In genomic region chr11:27497284-27497866, GRCh38 we compare ENCODE assay signal across 9 cellular contexts. TPM values are rescaled to one million over a fixed set of nuclear protein-coding genes. Genes with fewer than 3 reads are reported as not detected.
DNase-seq lines count a peak whose midpoint lies in the region; ATAC-seq and TF ChIP-seq lines count a peak whose summit lies in the region.
"Had no signal": no experiment of that assay in that cellular context is flagged by ENCODE, and none has a peak within 500 bp of the region (broad histone marks: within the 10 kb centered on the region; RNA-seq: fewer than 3 reads in every experiment).

No MANE protein-coding gene starts in this region.

- peak; percentile 68 for ATAC-seq in HG02840 (IDR thresholded peaks at IDR 0.05; ENCODE audit: low FRiP score, unreplicated experiment)

- H3K4me1 Mint-ChIP-seq in neural crest cell, result peaks cover 14% of the 10 kb centered on the region

- H3K4me3 Mint-ChIP-seq in neural crest cell, result no peak overlapping the region
- H3K4me3 Mint-ChIP-seq: activated naive CD4-positive, alpha-beta T cell treated with anti-CD3 and anti-CD28 coated beads, Interleukin-2, amount 50 U/mL, for 24 hours had no signal

- intact Hi-C loops in cardiac septum (cut with DNase I), result no loop called here

- no peak overlapping the region for H3K27ac Mint-ChIP-seq in neural crest cell (ENCODE audit: unreplicated experiment)
- H3K27ac Mint-ChIP-seq: activated naive CD4-positive, alpha-beta T cell treated with anti-CD3 and anti-CD28 coated beads, Interleukin-2, amount 50 U/mL, for 24 hours had no signal

- no peak overlapping the region for H3K27ac ChIP-seq in cardiac muscle cell

- DNase-seq in cardiac muscle cell (ENCODE audit: low read depth in 1 of 2, low spot score in 1 of 2) (peak; percentile 28 to 50), cardiac septum (ENCODE audit: low spot score) (no peak), NCI-H2171 treated with DMSO at 0.1 percent for 48 hours (lab: John Stamatoyannopoulos, UW) (peak; percentile 55), dermis blood vessel endothelial cell (peak; percentile 50), neural crest cell (ENCODE audit: low read depth, low spot score) (no peak), GF-D8 (lab: John Stamatoyannopoulos, UW) (no peak)
- DNase-seq in NK-92 treated with Interleukin-12 subunit alpha and Interleukin-12 subunit beta, amount 100 ng/mL, for 24 hours (lab: John Stamatoyannopoulos, UW), result no peak

- no peaks in the 10 kb centered on the region for H3K27me3 Mint-ChIP-seq in neural crest cell (ENCODE audit: low read depth)
- H3K27me3 Mint-ChIP-seq: activated naive CD4-positive, alpha-beta T cell treated with anti-CD3 and anti-CD28 coated beads, Interleukin-2, amount 50 U/mL, for 24 hours had no signal

- no peak overlapping the region for H3K4me3 ChIP-seq in cardiac muscle cell

- H3K9me3 ChIP-seq in cardiac muscle cell (ENCODE audit: low read depth), result no peaks in the 10 kb centered on the region

- H3K27me3 ChIP-seq in cardiac muscle cell, result no peaks in the 10 kb centered on the region

- peaks cover 35% of the 10 kb centered on the region for H3K36me3 ChIP-seq in cardiac muscle cell

- H3K4me1 ChIP-seq in cardiac muscle cell (ENCODE audit: low read depth), result no peaks in the 10 kb centered on the region

- peak; percentile 47 for TF ChIP-seq CTCF in cardiac muscle cell (IDR thresholded peaks at IDR 0.05; ENCODE audit: low read depth, low read length)
- peak; percentile 69 for TF ChIP-seq CTCF in neural crest cell (conservative IDR thresholded peaks at IDR 0.05)

- H3K9me3 Mint-ChIP-seq in neural crest cell, result no peaks in the 10 kb centered on the region
- H3K9me3 Mint-ChIP-seq: activated naive CD4-positive, alpha-beta T cell treated with anti-CD3 and anti-CD28 coated beads, Interleukin-2, amount 50 U/mL, for 24 hours had no signal

- no peaks in the 10 kb centered on the region for H3K36me3 Mint-ChIP-seq in neural crest cell (ENCODE audit: low read depth)

RNA-seq across cellular contexts. Expression of gene LIN7C, which starts 9.2 kb away (rescaled TPM):
- total RNA-seq in cardiac muscle cell, result 13.6 and 18.8 TPM in 2 replicates
- polyA plus RNA-seq in cardiac muscle cell, result 13.1 and 30.1 TPM in 2 replicates
- 17.4 TPM for total RNA-seq in cardiac septum
- 38.9 and 44.4 TPM in 2 replicates for total RNA-seq in dermis blood vessel endothelial cell
- total RNA-seq in neural crest cell, result 33.2 and 34.0 TPM in 2 replicates

RNA-seq across cellular contexts. Expression of gene LGR4, which starts 24.8 kb away (rescaled TPM):
- total RNA-seq in cardiac muscle cell (84.2 and 89.3 TPM in 2 replicates), cardiac septum (22.6 TPM), dermis blood vessel endothelial cell (1.9 and 3.6 TPM in 2 replicates), neural crest cell (45.3 and 51.5 TPM in 2 replicates)
- polyA plus RNA-seq in cardiac muscle cell, result 52.4 and 66.1 TPM in 2 replicates

Comparison
In these comparisons a context has a peak if more than half of its experiments do, and no peak if none do; other contexts are left out.
1. DNase-seq: peak in cardiac muscle cell (2 of 2), NCI-H2171 treated with DMSO at 0.1 percent for 48 hours (single experiment) and dermis blood vessel endothelial cell (single experiment); none in cardiac septum (single experiment), neural crest cell (single experiment), NK-92 treated with Interleukin-12 subunit alpha and Interleukin-12 subunit beta, amount 100 ng/mL, for 24 hours (single experiment) and GF-D8 (single experiment).